ENCODE assay signal across 8 cellular contexts in genomic region chr2:113700186-113700841, GRCh38.
A peak's percentile ranks its signal among the peaks of the same experiment; 100 is the strongest.
DNase-seq lines count a peak whose midpoint lies in the region; ATAC-seq and TF ChIP-seq lines count a peak whose summit lies in the region.

No MANE protein-coding gene starts in this region.

- H3K4me3 ChIP-seq in SU-DHL-6 (ENCODE audit: insufficient read depth, low read length, poor library complexity, severe bottlenecking), result peak overlapping the region; percentile 25
- H3K4me3 ChIP-seq in cardiac fibroblast (replicated peaks in 1 of 2; ENCODE audit: low read depth in 2 of 2, low read length in 2 of 2), result no peak overlapping the region

- H3K27ac ChIP-seq in SU-DHL-6 (ENCODE audit: low read depth, low read length), result peak overlapping the region; percentile 97

- ATAC-seq in HG03457 (IDR thresholded peaks at IDR 0.05; ENCODE audit: unreplicated experiment), result peak; percentile 77

- H3K9me3 ChIP-seq in SU-DHL-6 (ENCODE audit: insufficient read depth, low read length), result no peaks in the 10 kb centered on the region

- no peaks in the 10 kb centered on the region for H4K20me1 ChIP-seq in SU-DHL-6 (ENCODE audit: low read depth, low read length)

- no peaks in the 10 kb centered on the region for H3K9me2 ChIP-seq in SU-DHL-6 (replicated peaks; ENCODE audit: insufficient read depth, low read length)

- no peaks in the 10 kb centered on the region for H3K36me3 ChIP-seq in SU-DHL-6 (ENCODE audit: low read length)

- peaks cover 57% of the 10 kb centered on the region for H3F3A ChIP-seq in SU-DHL-6 (ENCODE audit: insufficient read depth)

- peak overlapping the region; percentile 54 for H2AFZ ChIP-seq in SU-DHL-6 (ENCODE audit: low read depth, low read length, severe bottlenecking)

- no peaks in the 10 kb centered on the region for H3K79me2 ChIP-seq in SU-DHL-6 (ENCODE audit: insufficient read depth, low read length)

- peak overlapping the region; percentile 25; the same call in 1 of the 2 replicates for H3K9ac ChIP-seq in SU-DHL-6 (ENCODE audit: low read length)

- DNase-seq in DMS53 (lab: John Stamatoyannopoulos, UW) (peak; percentile 72), GM20000 (ENCODE audit: low spot score) (peak; percentile 89), cardiac fibroblast (ENCODE audit: low read depth in 2 of 2) (peak; percentile 44 to 77), NCI-H510A treated with DMSO at 0.1 percent for 48 hours (lab: John Stamatoyannopoulos, UW) (no peak), NCI-H1092 (lab: John Stamatoyannopoulos, UW) (no peak)
- peak; percentile 29 for DNase-seq in stimulated activated CD4-positive, alpha-beta T cell treated with anti-CD3 and anti-CD28 coated beads, Interleukin-12 subunit alpha, Interleukin-12 subunit beta, amount 100 ng/mL, for 4 hours

- H3K4me2 ChIP-seq in SU-DHL-6 (ENCODE audit: low read depth, low read length, poor library complexity, severe bottlenecking), result peak overlapping the region; percentile 70

- no peaks in the 10 kb centered on the region for H3K27me3 ChIP-seq in SU-DHL-6 (ENCODE audit: low read length)

- peak; percentile 33 for TF ChIP-seq CTCF in GM20000 (IDR thresholded peaks at IDR 0.05; ENCODE audit: extremely low read depth, missing control alignments)
- TF ChIP-seq CTCF in SU-DHL-6 (IDR thresholded peaks at IDR 0.05; ENCODE audit: insufficient read depth, low read length, poor library complexity, severe bottlenecking), result peak; percentile 34
- peak; percentile 40 for TF ChIP-seq CTCF in cardiac fibroblast (IDR thresholded peaks at IDR 0.05; ENCODE audit: low read depth, low read length)

Comparison
In these comparisons a context has a peak if more than half of its experiments do, and no peak if none do; other contexts are left out.
1. DNase-seq: peak in DMS53 (single experiment), GM20000 (single experiment), cardiac fibroblast (2 of 2) and stimulated activated CD4-positive, alpha-beta T cell treated with anti-CD3 and anti-CD28 coated beads, Interleukin-12 subunit alpha, Interleukin-12 subunit beta, amount 100 ng/mL, for 4 hours (single experiment); none in NCI-H510A treated with DMSO at 0.1 percent for 48 hours (single experiment) and NCI-H1092 (single experiment).
2. Peak in every context shown above with its lines, with median percentiles within 50 percentile points of each other: CTCF ChIP-seq.